8 cellular contexts compared by ENCODE assay signal in genomic region chr19:37654525-37654832, GRCh38. TPM values are rescaled to one million over a fixed set of nuclear protein-coding genes. Genes with fewer than 3 reads are reported as not detected.
A peak's percentile ranks its signal among the peaks of the same experiment; 100 is the strongest.
DNase-seq lines count a peak whose midpoint lies in the region; ATAC-seq and TF ChIP-seq lines count a peak whose summit lies in the region.

No MANE protein-coding gene starts in this region.

- peaks cover 15% of the 10 kb centered on the region; the same call in 1 of the 2 replicates for H3F3A ChIP-seq in SU-DHL-6 (ENCODE audit: insufficient read depth)

- peak overlapping the region; percentile 99 for H2AK5ac ChIP-seq in neuronal stem cell (ENCODE audit: low read depth, low read length)

- H3K79me1 ChIP-seq in neuronal stem cell (ENCODE audit: low read depth, low read length) = no peaks in the 10 kb centered on the region

- H3K27me3 ChIP-seq in SU-DHL-6 (ENCODE audit: low read length) (no peaks in the 10 kb centered on the region), esophagus squamous epithelium (no peaks in the 10 kb centered on the region), neuronal stem cell (ENCODE audit: control insufficient read depth in 3 of 3, insufficient read depth in 3 of 3, low read depth in 1 of 3, low read length in 3 of 3) (no peaks in the 10 kb centered on the region)

- peaks cover 3% of the 10 kb centered on the region; the same call in 1 of the 2 replicates for H3K36me3 ChIP-seq in SU-DHL-6 (ENCODE audit: low read length)
- peaks cover 0 to 22% (median 0%) of the 10 kb centered on the region in 3 donors for H3K36me3 ChIP-seq in esophagus squamous epithelium
- peaks cover under 1 to 30% of the 10 kb centered on the region in 2 donors for H3K36me3 ChIP-seq in neuronal stem cell (replicated peaks in 1 of 2; ENCODE audit: control insufficient read depth in 2 of 2, insufficient read depth in 2 of 2, low read length in 2 of 2)

- H2BK120ac ChIP-seq in neuronal stem cell (ENCODE audit: low read depth, low read length) = no peak overlapping the region

- H3K4me3 ChIP-seq in SU-DHL-6 (ENCODE audit: insufficient read depth, low read length, poor library complexity, severe bottlenecking) = peak overlapping the region; percentile 63
- H3K4me3 ChIP-seq in esophagus squamous epithelium = peak overlapping the region; percentile 56 to 93 (median 83)
- H3K4me3 ChIP-seq in neuronal stem cell (ENCODE audit: low read length in 2 of 2) = peak overlapping the region; percentile 84 to 85

- no peak overlapping the region for H2BK15ac ChIP-seq in neuronal stem cell (ENCODE audit: low read length)

- H3K9ac ChIP-seq in SU-DHL-6 (ENCODE audit: low read length) (peak overlapping the region; percentile 67), neuronal stem cell (ENCODE audit: low read depth, low read length, poor library complexity) (peak overlapping the region; percentile 95)

- H3K4me2 ChIP-seq in SU-DHL-6 (ENCODE audit: low read depth, low read length, poor library complexity, severe bottlenecking) (peak overlapping the region; percentile 91), neuronal stem cell (ENCODE audit: insufficient read depth, low read length, poor library complexity, severe bottlenecking) (peak overlapping the region; percentile 67)

- in situ Hi-C loops in GM13976 (cut with MboI; ENCODE audit: low sequenced_read_pairs, unreplicated experiment) = no loop called here

- peak overlapping the region; percentile 99 for H3K18ac ChIP-seq in neuronal stem cell (ENCODE audit: low read length)

- no peak overlapping the region for H4K8ac ChIP-seq in neuronal stem cell (ENCODE audit: low read depth, low read length)

- no peaks in the 10 kb centered on the region for H4K20me1 ChIP-seq in SU-DHL-6 (ENCODE audit: low read depth, low read length)

- no peak for TF ChIP-seq CTCF in SU-DHL-6 (IDR thresholded peaks at IDR 0.05; ENCODE audit: insufficient read depth, low read length, poor library complexity, severe bottlenecking)
- TF ChIP-seq CTCF in esophagus squamous epithelium (IDR thresholded peaks at IDR 0.05) = no peak
- no peak for TF ChIP-seq CTCF in GM13976 (IDR thresholded peaks at IDR 0.05; ENCODE audit: borderline replicate concordance, control extremely low read depth, extremely low read depth, insufficient read depth, missing control alignments)

- H3K9me3 ChIP-seq in SU-DHL-6 (ENCODE audit: insufficient read depth, low read length) (no peaks in the 10 kb centered on the region), esophagus squamous epithelium (peaks cover 0 to 11% (median 4%) of the 10 kb centered on the region in 3 donors), neuronal stem cell (replicated peaks in 1 of 2; ENCODE audit: control insufficient read depth in 2 of 2, insufficient read depth in 1 of 2, low read depth in 1 of 2, low read length in 2 of 2) (peaks cover 2 to 55% of the 10 kb centered on the region in 2 donors)

- H3K4me1 ChIP-seq in esophagus squamous epithelium = peaks cover 0 to 31% (median 19%) of the 10 kb centered on the region in 3 donors
- H3K4me1 ChIP-seq in neuronal stem cell (ENCODE audit: control insufficient read depth in 2 of 2, insufficient read depth in 1 of 2, low read depth in 1 of 2, low read length in 2 of 2) = peaks cover 0 to 3% of the 10 kb centered on the region in 2 donors

- H3K23ac ChIP-seq in neuronal stem cell (ENCODE audit: low read depth, low read length, poor library complexity) = no peak overlapping the region

- H2BK5ac ChIP-seq in neuronal stem cell (ENCODE audit: low read length) = peak overlapping the region; percentile 90

- no peaks in the 10 kb centered on the region for H3K9me2 ChIP-seq in SU-DHL-6 (replicated peaks; ENCODE audit: insufficient read depth, low read length)

- DNase-seq in COR-L47 (lab: John Stamatoyannopoulos, UW) (peak; percentile 23), esophagus squamous epithelium (lab: John Stamatoyannopoulos, UW) (no peak), neuronal stem cell (ENCODE audit: low spot score) (no peak), GDM1 (lab: John Stamatoyannopoulos, UW) (no peak), GM13976 (ENCODE audit: low spot score) (no peak)
- DNase-seq in NK-92 treated with Interleukin-12 subunit alpha and Interleukin-12 subunit beta, amount 100 ng/mL, for 24 hours (lab: John Stamatoyannopoulos, UW) = no peak

- H4K91ac ChIP-seq in neuronal stem cell (ENCODE audit: low read depth, low read length, poor library complexity) = no peak overlapping the region

- H2AFZ ChIP-seq in SU-DHL-6 (ENCODE audit: low read depth, low read length, severe bottlenecking) = peak overlapping the region; percentile 98
- H2AFZ ChIP-seq in neuronal stem cell (ENCODE audit: low read length) = peak overlapping the region; percentile 97

- H3K79me2 ChIP-seq in SU-DHL-6 (ENCODE audit: insufficient read depth, low read length) = peaks cover 41% of the 10 kb centered on the region

- peak overlapping the region; percentile 41; the same call in 1 of the 2 replicates for H3K27ac ChIP-seq in SU-DHL-6 (ENCODE audit: low read depth, low read length)
- peak overlapping the region; percentile 84 to 98 (median 96) for H3K27ac ChIP-seq in esophagus squamous epithelium
- H3K27ac ChIP-seq in neuronal stem cell (replicated peaks; ENCODE audit: low read length) = peak overlapping the region; percentile 96

- no peak for TF ChIP-seq POLR2A in esophagus squamous epithelium (IDR thresholded peaks at IDR 0.05)

- no peak overlapping the region for H3K4ac ChIP-seq in neuronal stem cell (ENCODE audit: low read length)

- intact Hi-C loops in esophagus squamous epithelium (cut with DNase I) = no loop called here

- H2BK12ac ChIP-seq in neuronal stem cell (ENCODE audit: low read length) = no peak overlapping the region

- WGBS in esophagus squamous epithelium, 2 donors = 0% methylated on average over 9 of the region's 9 CpGs
- no CpG with 5 or more reads among the region's 9 CpGs for WGBS in neuronal stem cell (ENCODE audit: extremely low coverage in 2 of 2, insufficient read length in 2 of 2, insufficient replicate concordance in 1 of 2), 2 donors

- H3K14ac ChIP-seq in neuronal stem cell (ENCODE audit: low read length) = peak overlapping the region; percentile 91

- ATAC-seq in HG03439 (IDR thresholded peaks at IDR 0.05; ENCODE audit: unreplicated experiment) = peak; percentile 11

RNA-seq across cellular contexts. Expression of gene ZFP30, which starts 0.8 kb away (rescaled TPM):
- total RNA-seq in esophagus squamous epithelium = 10 to 100 TPM in 1 of 4 donors, 1 to 10 TPM in 3; 3.4 to 13.9 (median 5.3) TPM
- 10.6 TPM for polyA plus RNA-seq in neuronal stem cell (2013, experiment 1 of 2)
- 10.9 TPM for polyA plus RNA-seq in neuronal stem cell (2013, experiment 2 of 2)

RNA-seq across cellular contexts. Expression of gene ZNF540, which starts 59.8 kb away (rescaled TPM):
- 1 to 10 TPM in 1 of 4 donors, under 1 TPM in 3; 0.44 to 2.5 (median 0.82) TPM for total RNA-seq in esophagus squamous epithelium
- polyA plus RNA-seq in neuronal stem cell (2013, experiment 1 of 2) = 0.43 TPM
- 0.42 TPM for polyA plus RNA-seq in neuronal stem cell (2013, experiment 2 of 2)

RNA-seq across cellular contexts. Expression of gene ZNF571, which starts 59.9 kb away (rescaled TPM):
- 1 to 10 TPM in 3 of 4 donors, under 1 TPM in 1; 0.95 to 4.6 (median 2.1) TPM for total RNA-seq in esophagus squamous epithelium
- polyA plus RNA-seq in neuronal stem cell (2013, experiment 1 of 2) = 4.6 TPM
- 4.1 TPM for polyA plus RNA-seq in neuronal stem cell (2013, experiment 2 of 2)

Comparison
In these comparisons a context has a peak if more than half of its experiments do, and no peak if none do; other contexts are left out.
1. H3K27ac ChIP-seq: peak in every context shown above with its lines; median percentile 96 in esophagus squamous epithelium; 96 in neuronal stem cell; 41 in SU-DHL-6.